ENCODE assay signal across 9 cellular contexts in the genomic region with DNA sequence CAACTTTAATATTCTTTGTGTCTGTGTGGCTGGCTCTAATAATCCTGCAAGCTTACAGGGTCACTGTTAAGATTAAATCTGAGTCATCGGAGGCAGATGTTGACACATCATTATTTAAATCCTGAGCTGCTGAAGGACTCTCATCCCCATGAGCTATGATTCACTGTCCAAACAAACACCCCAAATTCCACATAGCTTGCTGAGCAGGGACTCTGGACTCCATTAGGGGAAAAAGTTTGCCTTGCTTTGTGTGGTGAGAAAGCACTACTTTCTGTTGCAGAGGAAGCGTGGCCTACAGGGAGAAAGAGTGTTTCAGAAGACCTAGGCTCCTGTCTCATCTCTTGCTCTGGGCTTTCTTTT.
DNase-seq lines count a peak whose midpoint lies in the region; ATAC-seq and TF ChIP-seq lines count a peak whose summit lies in the region.
"Had no signal": no experiment of that assay in that cellular context is flagged by ENCODE, and none has a peak within 500 bp of the region (broad histone marks: within the 10 kb centered on the region; RNA-seq: fewer than 3 reads in every experiment).

No MANE protein-coding gene starts in this region.

- no peaks in the 10 kb centered on the region for H3K27me3 Mint-ChIP-seq in WTC11 (ENCODE audit: low read depth)

- CTCF ChIA-PET in WTC11 (lab: Charles Lee): interaction anchor here (0.6 to 2.7 kb wide), 4 partner anchors 14 to 613 kb away, joined by 3 to 15 read pairs (median 4); no protein-coding TSS in a partner anchor

- POLR2A ChIA-PET in WTC11 (lab: Charles Lee): no interaction called here

- no peak overlapping the region for H3K27ac Mint-ChIP-seq in WTC11

- DNase-seq in ACHN (peak; percentile 82), HK-2 (ENCODE audit: unreplicated experiment) (peak; percentile 1), WTC11 (ENCODE audit: low spot score) (no peak), iris pigment epithelial cell (ENCODE audit: low read depth) (peak; percentile 99), HUDEP-2 (lab: John Stamatoyannopoulos, UW; ENCODE audit: unreplicated experiment in 76 of 76) (no peak), GM19238 (ENCODE audit: insufficient read length, low spot score) (no peak), cortex of kidney (lab: John Stamatoyannopoulos, UW) (no peak)
- DNase-seq in activated CD4-positive, CD25-positive, alpha-beta regulatory T cell treated with anti-CD3 and anti-CD28 coated beads, Interleukin-2, amount 50 U/mL, for 72 hours: no peak
- DNase-seq: activated naive CD4-positive, alpha-beta T cell treated with Interleukin-2 at 50 U/mL for 16 hours had no signal

- no peak for ATAC-seq in WTC11

- no peaks in the 10 kb centered on the region for H3K9me3 Mint-ChIP-seq in WTC11

- in situ Hi-C loops in ACHN (cut with HindIII; ENCODE audit: low pct_ligation_motif_present, low pct_unique_long_range_greater_than_20kb, low sequenced_read_pairs): no loop called here

- TF ChIP-seq CTCF in WTC11 (IDR thresholded peaks at IDR 0.05): no peak

- H3K4me1 Mint-ChIP-seq in WTC11: peaks cover 18% of the 10 kb centered on the region

- no peaks in the 10 kb centered on the region for H3K36me3 Mint-ChIP-seq in WTC11

- H3K4me3 Mint-ChIP-seq in WTC11: no peak overlapping the region

TF ChIP-seq in WTC11, 78 proteins besides CTCF, POLR2A, EP300 and RAD21:
- TF ChIP-seq GABPB1 (CRISPR knock-in tag; IDR thresholded peaks at IDR 0.05) (0 out of 2 replicates have a peak, but pooled peaks have one; percentile 50), ZNF396 (CRISPR knock-in tag; IDR thresholded peaks at IDR 0.05; ENCODE audit: borderline replicate concordance) (no peak)
TF ChIP-seq in WTC11: peak in this region for 1.

Comparison
In these comparisons a context has a peak if more than half of its experiments do, and no peak if none do; other contexts are left out.
1. DNase-seq: peak in ACHN (single experiment), HK-2 (single experiment) and iris pigment epithelial cell (single experiment); none in WTC11 (single experiment), HUDEP-2 (0 of 76), activated CD4-positive, CD25-positive, alpha-beta regulatory T cell treated with anti-CD3 and anti-CD28 coated beads, Interleukin-2, amount 50 U/mL, for 72 hours (single experiment), GM19238 (single experiment) and cortex of kidney (single experiment).